ENCODE assay signal across 1 cellular context in the genomic region with DNA sequence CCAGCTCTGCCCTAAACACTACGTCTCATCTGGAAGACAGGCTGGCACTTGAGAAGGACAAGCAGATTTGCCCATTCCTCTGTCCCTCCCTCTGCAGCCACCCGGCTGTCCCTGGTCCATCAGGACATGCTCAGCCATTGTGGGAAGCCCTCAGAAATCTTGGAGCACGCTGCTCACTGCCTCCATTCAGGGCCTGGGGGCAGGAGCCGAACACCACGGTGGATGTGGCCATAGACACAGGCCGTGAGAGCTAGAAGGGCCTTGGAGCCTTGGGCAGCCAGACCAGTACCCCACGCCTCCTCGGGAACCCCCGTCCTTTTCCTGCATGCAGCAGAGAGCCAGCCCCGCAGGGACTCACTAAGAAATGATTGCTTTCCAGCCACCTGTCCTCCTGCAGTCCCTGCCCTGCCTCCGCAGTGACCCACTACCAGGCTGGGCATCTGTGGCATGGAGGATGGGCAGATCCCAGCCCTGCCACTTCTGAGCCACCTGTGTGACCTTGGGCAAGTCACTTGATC.
TF ChIP-seq lines count a peak whose summit lies in the region.

No MANE protein-coding gene starts in this region.

TF ChIP-seq in GM23338, 12 proteins besides CTCF, POLR2A, EP300 and RAD21 (continued from another document):
- TF ChIP-seq ZNF462 (CRISPR knock-in tag; IDR thresholded peaks at IDR 0.05): no peak
